ENCODE assay signal across 1 cellular context in the genomic region with DNA sequence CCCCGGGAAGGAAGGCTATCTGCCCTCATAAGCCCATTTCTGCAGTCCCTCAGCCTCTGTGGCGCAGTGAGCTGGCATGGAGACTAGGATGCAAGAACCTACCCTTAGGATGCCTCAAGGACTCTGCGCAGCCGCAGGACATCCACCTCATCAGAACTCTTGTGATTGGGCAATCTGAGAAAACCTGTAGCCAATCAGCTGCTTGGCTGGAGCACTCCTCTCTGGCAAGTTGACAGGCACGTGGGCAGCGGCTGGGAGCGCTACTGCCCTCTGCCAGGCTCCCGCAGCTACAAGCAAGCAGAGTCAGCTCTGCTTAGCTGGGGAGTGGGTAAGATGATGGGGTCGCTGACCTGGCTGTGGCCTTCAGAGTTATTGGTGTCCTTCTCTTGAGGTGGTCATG.
TF ChIP-seq lines count a peak whose summit lies in the region.

No MANE protein-coding gene starts in this region.

TF ChIP-seq in K562, 482 proteins besides CTCF, POLR2A, EP300 and RAD21 (continues in another document):
- TF ChIP-seq RNF2 (IDR thresholded peaks at IDR 0.05) (no peak), MBD2 (IDR thresholded peaks at IDR 0.05; ENCODE audit: borderline replicate concordance, low read depth) (no peak), TBL1XR1 (IDR thresholded peaks at IDR 0.05; ENCODE audit: low read length in 2 of 2) (no peak), FOS (IDR thresholded peaks at IDR 0.05; ENCODE audit: extremely low read depth, insufficient read length) (peak; percentile 49), NRF1 (conservative IDR thresholded peaks at IDR 0.05 in 1 of 2, IDR thresholded peaks at IDR 0.05 in 1 of 2) (peak; percentile 91 to 92), NFE2 (IDR thresholded peaks at IDR 0.05; ENCODE audit: low read depth) (no peak), CEBPG (CRISPR knock-in tag; IDR thresholded peaks at IDR 0.05) (peak; percentile 72), CEBPG (tag; conservative IDR thresholded peaks at IDR 0.05 in 1 of 2, IDR thresholded peaks at IDR 0.05 in 1 of 2) (peak; percentile 14 to 72; a peak in 2 of 4 replicates), SIX5 (IDR thresholded peaks at IDR 0.05; ENCODE audit: borderline replicate concordance in 1 of 2, insufficient read depth in 1 of 2, low read depth in 1 of 2, low read length in 2 of 2) (no peak), ZNF707 (CRISPR knock-in tag; conservative IDR thresholded peaks at IDR 0.05) (no peak), KDM1A (IDR thresholded peaks at IDR 0.05) (peak in 1 of 2 experiments; percentile 56; a peak in 2 of 4 replicates), TCF7 (IDR thresholded peaks at IDR 0.05; ENCODE audit: borderline replicate concordance) (no peak), POU5F1 (IDR thresholded peaks at IDR 0.05; ENCODE audit: borderline replicate concordance, low read depth, low read length, partially characterized antibody) (no peak), ZNF217 (CRISPR knock-in tag; IDR thresholded peaks at IDR 0.05) (no peak), SMAD3 (CRISPR knock-in tag; conservative IDR thresholded peaks at IDR 0.05) (no peak)
- TF ChIP-seq, protein P1, sequence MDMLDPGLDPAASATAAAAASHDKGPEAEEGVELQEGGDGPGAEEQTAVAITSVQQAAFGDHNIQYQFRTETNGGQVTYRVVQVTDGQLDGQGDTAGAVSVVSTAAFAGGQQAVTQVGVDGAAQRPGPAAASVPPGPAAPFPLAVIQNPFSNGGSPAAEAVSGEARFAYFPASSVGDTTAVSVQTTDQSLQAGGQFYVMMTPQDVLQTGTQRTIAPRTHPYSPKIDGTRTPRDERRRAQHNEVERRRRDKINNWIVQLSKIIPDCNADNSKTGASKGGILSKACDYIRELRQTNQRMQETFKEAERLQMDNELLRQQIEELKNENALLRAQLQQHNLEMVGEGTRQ (CRISPR knock-in tag; IDR thresholded peaks at IDR 0.05): peak; percentile 64
- TF ChIP-seq, protein P2, sequence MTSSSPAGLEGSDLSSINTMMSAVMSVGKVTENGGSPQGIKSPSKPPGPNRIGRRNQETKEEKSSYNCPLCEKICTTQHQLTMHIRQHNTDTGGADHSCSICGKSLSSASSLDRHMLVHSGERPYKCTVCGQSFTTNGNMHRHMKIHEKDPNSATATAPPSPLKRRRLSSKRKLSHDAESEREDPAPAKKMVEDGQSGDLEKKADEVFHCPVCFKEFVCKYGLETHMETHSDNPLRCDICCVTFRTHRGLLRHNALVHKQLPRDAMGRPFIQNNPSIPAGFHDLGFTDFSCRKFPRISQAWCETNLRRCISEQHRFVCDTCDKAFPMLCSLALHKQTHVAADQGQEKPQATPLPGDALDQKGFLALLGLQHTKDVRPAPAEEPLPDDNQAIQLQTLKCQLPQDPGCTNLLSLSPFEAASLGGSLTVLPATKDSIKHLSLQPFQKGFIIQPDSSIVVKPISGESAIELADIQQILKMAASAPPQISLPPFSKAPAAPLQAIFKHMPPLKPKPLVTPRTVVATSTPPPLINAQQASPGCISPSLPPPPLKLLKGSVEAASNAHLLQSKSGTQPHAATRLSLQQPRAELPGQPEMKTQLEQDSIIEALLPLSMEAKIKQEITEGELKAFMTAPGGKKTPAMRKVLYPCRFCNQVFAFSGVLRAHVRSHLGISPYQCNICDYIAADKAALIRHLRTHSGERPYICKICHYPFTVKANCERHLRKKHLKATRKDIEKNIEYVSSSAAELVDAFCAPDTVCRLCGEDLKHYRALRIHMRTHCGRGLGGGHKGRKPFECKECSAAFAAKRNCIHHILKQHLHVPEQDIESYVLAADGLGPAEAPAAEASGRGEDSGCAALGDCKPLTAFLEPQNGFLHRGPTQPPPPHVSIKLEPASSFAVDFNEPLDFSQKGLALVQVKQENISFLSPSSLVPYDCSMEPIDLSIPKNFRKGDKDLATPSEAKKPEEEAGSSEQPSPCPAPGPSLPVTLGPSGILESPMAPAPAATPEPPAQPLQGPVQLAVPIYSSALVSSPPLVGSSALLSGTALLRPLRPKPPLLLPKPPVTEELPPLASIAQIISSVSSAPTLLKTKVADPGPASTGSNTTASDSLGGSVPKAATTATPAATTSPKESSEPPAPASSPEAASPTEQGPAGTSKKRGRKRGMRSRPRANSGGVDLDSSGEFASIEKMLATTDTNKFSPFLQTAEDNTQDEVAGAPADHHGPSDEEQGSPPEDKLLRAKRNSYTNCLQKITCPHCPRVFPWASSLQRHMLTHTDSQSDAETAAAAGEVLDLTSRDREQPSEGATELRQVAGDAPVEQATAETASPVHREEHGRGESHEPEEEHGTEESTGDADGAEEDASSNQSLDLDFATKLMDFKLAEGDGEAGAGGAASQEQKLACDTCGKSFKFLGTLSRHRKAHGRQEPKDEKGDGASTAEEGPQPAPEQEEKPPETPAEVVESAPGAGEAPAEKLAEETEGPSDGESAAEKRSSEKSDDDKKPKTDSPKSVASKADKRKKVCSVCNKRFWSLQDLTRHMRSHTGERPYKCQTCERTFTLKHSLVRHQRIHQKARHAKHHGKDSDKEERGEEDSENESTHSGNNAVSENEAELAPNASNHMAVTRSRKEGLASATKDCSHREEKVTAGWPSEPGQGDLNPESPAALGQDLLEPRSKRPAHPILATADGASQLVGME (CRISPR knock-in tag; IDR thresholded peaks at IDR 0.05): no peak
- TF ChIP-seq, protein P3, sequence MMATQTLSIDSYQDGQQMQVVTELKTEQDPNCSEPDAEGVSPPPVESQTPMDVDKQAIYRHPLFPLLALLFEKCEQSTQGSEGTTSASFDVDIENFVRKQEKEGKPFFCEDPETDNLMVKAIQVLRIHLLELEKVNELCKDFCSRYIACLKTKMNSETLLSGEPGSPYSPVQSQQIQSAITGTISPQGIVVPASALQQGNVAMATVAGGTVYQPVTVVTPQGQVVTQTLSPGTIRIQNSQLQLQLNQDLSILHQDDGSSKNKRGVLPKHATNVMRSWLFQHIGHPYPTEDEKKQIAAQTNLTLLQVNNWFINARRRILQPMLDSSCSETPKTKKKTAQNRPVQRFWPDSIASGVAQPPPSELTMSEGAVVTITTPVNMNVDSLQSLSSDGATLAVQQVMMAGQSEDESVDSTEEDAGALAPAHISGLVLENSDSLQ (IDR thresholded peaks at IDR 0.05): peak; percentile 21; the same call in 1 of the 2 replicates
- TF ChIP-seq, protein P4, sequence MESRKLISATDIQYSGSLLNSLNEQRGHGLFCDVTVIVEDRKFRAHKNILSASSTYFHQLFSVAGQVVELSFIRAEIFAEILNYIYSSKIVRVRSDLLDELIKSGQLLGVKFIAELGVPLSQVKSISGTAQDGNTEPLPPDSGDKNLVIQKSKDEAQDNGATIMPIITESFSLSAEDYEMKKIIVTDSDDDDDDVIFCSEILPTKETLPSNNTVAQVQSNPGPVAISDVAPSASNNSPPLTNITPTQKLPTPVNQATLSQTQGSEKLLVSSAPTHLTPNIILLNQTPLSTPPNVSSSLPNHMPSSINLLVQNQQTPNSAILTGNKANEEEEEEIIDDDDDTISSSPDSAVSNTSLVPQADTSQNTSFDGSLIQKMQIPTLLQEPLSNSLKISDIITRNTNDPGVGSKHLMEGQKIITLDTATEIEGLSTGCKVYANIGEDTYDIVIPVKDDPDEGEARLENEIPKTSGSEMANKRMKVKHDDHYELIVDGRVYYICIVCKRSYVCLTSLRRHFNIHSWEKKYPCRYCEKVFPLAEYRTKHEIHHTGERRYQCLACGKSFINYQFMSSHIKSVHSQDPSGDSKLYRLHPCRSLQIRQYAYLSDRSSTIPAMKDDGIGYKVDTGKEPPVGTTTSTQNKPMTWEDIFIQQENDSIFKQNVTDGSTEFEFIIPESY (CRISPR knock-in tag; IDR thresholded peaks at IDR 0.05): peak; percentile 94
- TF ChIP-seq, protein P5, sequence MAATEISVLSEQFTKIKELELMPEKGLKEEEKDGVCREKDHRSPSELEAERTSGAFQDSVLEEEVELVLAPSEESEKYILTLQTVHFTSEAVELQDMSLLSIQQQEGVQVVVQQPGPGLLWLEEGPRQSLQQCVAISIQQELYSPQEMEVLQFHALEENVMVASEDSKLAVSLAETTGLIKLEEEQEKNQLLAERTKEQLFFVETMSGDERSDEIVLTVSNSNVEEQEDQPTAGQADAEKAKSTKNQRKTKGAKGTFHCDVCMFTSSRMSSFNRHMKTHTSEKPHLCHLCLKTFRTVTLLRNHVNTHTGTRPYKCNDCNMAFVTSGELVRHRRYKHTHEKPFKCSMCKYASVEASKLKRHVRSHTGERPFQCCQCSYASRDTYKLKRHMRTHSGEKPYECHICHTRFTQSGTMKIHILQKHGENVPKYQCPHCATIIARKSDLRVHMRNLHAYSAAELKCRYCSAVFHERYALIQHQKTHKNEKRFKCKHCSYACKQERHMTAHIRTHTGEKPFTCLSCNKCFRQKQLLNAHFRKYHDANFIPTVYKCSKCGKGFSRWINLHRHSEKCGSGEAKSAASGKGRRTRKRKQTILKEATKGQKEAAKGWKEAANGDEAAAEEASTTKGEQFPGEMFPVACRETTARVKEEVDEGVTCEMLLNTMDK (IDR thresholded peaks at IDR 0.05; ENCODE audit: borderline replicate concordance, insufficient read depth, low read depth, low read length, poor library complexity, severe bottlenecking): no peak
- TF ChIP-seq, protein P6, sequence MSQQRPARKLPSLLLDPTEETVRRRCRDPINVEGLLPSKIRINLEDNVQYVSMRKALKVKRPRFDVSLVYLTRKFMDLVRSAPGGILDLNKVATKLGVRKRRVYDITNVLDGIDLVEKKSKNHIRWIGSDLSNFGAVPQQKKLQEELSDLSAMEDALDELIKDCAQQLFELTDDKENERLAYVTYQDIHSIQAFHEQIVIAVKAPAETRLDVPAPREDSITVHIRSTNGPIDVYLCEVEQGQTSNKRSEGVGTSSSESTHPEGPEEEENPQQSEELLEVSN (IDR thresholded peaks at IDR 0.05; ENCODE audit: borderline replicate concordance in 1 of 2, extremely low read depth in 1 of 2, insufficient read depth in 1 of 2, insufficient read length in 1 of 2, low read depth in 1 of 2, low read length in 1 of 2, poor library complexity in 1 of 2, severe bottlenecking in 1 of 2): peak; percentile 30 to 51
- TF ChIP-seq, protein P7, sequence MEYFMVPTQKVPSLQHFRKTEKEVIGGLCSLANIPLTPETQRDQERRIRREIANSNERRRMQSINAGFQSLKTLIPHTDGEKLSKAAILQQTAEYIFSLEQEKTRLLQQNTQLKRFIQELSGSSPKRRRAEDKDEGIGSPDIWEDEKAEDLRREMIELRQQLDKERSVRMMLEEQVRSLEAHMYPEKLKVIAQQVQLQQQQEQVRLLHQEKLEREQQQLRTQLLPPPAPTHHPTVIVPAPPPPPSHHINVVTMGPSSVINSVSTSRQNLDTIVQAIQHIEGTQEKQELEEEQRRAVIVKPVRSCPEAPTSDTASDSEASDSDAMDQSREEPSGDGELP (CRISPR knock-in tag; IDR thresholded peaks at IDR 0.05; ENCODE audit: borderline replicate concordance): peak; percentile 66; the same call in 1 of the 2 replicates
- TF ChIP-seq, protein P8, sequence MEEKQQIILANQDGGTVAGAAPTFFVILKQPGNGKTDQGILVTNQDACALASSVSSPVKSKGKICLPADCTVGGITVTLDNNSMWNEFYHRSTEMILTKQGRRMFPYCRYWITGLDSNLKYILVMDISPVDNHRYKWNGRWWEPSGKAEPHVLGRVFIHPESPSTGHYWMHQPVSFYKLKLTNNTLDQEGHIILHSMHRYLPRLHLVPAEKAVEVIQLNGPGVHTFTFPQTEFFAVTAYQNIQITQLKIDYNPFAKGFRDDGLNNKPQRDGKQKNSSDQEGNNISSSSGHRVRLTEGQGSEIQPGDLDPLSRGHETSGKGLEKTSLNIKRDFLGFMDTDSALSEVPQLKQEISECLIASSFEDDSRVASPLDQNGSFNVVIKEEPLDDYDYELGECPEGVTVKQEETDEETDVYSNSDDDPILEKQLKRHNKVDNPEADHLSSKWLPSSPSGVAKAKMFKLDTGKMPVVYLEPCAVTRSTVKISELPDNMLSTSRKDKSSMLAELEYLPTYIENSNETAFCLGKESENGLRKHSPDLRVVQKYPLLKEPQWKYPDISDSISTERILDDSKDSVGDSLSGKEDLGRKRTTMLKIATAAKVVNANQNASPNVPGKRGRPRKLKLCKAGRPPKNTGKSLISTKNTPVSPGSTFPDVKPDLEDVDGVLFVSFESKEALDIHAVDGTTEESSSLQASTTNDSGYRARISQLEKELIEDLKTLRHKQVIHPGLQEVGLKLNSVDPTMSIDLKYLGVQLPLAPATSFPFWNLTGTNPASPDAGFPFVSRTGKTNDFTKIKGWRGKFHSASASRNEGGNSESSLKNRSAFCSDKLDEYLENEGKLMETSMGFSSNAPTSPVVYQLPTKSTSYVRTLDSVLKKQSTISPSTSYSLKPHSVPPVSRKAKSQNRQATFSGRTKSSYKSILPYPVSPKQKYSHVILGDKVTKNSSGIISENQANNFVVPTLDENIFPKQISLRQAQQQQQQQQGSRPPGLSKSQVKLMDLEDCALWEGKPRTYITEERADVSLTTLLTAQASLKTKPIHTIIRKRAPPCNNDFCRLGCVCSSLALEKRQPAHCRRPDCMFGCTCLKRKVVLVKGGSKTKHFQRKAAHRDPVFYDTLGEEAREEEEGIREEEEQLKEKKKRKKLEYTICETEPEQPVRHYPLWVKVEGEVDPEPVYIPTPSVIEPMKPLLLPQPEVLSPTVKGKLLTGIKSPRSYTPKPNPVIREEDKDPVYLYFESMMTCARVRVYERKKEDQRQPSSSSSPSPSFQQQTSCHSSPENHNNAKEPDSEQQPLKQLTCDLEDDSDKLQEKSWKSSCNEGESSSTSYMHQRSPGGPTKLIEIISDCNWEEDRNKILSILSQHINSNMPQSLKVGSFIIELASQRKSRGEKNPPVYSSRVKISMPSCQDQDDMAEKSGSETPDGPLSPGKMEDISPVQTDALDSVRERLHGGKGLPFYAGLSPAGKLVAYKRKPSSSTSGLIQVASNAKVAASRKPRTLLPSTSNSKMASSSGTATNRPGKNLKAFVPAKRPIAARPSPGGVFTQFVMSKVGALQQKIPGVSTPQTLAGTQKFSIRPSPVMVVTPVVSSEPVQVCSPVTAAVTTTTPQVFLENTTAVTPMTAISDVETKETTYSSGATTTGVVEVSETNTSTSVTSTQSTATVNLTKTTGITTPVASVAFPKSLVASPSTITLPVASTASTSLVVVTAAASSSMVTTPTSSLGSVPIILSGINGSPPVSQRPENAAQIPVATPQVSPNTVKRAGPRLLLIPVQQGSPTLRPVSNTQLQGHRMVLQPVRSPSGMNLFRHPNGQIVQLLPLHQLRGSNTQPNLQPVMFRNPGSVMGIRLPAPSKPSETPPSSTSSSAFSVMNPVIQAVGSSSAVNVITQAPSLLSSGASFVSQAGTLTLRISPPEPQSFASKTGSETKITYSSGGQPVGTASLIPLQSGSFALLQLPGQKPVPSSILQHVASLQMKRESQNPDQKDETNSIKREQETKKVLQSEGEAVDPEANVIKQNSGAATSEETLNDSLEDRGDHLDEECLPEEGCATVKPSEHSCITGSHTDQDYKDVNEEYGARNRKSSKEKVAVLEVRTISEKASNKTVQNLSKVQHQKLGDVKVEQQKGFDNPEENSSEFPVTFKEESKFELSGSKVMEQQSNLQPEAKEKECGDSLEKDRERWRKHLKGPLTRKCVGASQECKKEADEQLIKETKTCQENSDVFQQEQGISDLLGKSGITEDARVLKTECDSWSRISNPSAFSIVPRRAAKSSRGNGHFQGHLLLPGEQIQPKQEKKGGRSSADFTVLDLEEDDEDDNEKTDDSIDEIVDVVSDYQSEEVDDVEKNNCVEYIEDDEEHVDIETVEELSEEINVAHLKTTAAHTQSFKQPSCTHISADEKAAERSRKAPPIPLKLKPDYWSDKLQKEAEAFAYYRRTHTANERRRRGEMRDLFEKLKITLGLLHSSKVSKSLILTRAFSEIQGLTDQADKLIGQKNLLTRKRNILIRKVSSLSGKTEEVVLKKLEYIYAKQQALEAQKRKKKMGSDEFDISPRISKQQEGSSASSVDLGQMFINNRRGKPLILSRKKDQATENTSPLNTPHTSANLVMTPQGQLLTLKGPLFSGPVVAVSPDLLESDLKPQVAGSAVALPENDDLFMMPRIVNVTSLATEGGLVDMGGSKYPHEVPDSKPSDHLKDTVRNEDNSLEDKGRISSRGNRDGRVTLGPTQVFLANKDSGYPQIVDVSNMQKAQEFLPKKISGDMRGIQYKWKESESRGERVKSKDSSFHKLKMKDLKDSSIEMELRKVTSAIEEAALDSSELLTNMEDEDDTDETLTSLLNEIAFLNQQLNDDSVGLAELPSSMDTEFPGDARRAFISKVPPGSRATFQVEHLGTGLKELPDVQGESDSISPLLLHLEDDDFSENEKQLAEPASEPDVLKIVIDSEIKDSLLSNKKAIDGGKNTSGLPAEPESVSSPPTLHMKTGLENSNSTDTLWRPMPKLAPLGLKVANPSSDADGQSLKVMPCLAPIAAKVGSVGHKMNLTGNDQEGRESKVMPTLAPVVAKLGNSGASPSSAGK (IDR thresholded peaks at IDR 0.05): peak; percentile 72
